Comparison of ENCODE assay signal across 8 cellular contexts in genomic region chr7:16564909-16565426, GRCh38. TPM values are rescaled to one million over a fixed set of nuclear protein-coding genes. Genes with fewer than 3 reads are reported as not detected.
A peak's percentile ranks its signal among the peaks of the same experiment; 100 is the strongest.
DNase-seq lines count a peak whose midpoint lies in the region; ATAC-seq and TF ChIP-seq lines count a peak whose summit lies in the region.
"Had no signal": no experiment of that assay in that cellular context is flagged by ENCODE, and none has a peak within 500 bp of the region (broad histone marks: within the 10 kb centered on the region; RNA-seq: fewer than 3 reads in every experiment).

No MANE protein-coding gene starts in this region.

- no peak overlapping the region for H3K27ac Mint-ChIP-seq in chondrocyte (ENCODE audit: unreplicated experiment)

- ATAC-seq in GM21526 (IDR thresholded peaks at IDR 0.05; ENCODE audit: low FRiP score, unreplicated experiment) (peak; percentile 74), right lobe of liver (peak; percentile 82 to 91 (median 86))

- peaks cover 2% of the 10 kb centered on the region for H3K36me3 Mint-ChIP-seq in chondrocyte (ENCODE audit: low read depth)

- H3K27ac ChIP-seq in OCI-LY3 (ENCODE audit: low read length) = no peak overlapping the region
- H3K27ac ChIP-seq in right lobe of liver = no peak overlapping the region
- H3K27ac ChIP-seq in vagina = no peak overlapping the region

- H3K36me3 ChIP-seq in OCI-LY3 (replicated peaks; ENCODE audit: low read depth, low read length) = no peaks in the 10 kb centered on the region
- no peaks in the 10 kb centered on the region for H3K36me3 ChIP-seq in right lobe of liver
- H3K36me3 ChIP-seq in vagina = no peaks in the 10 kb centered on the region

- no peaks in the 10 kb centered on the region for H3K27me3 ChIP-seq in OCI-LY3 (ENCODE audit: low read depth, low read length)
- H3K27me3 ChIP-seq in right lobe of liver = no peaks in the 10 kb centered on the region
- H3K27me3 ChIP-seq in vagina = no peaks in the 10 kb centered on the region

- no peaks in the 10 kb centered on the region for H3K27me3 Mint-ChIP-seq in chondrocyte (ENCODE audit: low read depth)

- 0 out of 2 replicates have a peak overlapping the region, but pooled peaks have one; percentile 39 for H2AFZ ChIP-seq in OCI-LY3 (ENCODE audit: low read depth, low read length)

- H3K4me1 ChIP-seq in OCI-LY3 (ENCODE audit: low read length) = peaks cover 20% of the 10 kb centered on the region
- no peaks in the 10 kb centered on the region for H3K4me1 ChIP-seq in right lobe of liver
- H3K4me1 ChIP-seq in vagina = no peaks in the 10 kb centered on the region

- peak overlapping the region; percentile 77 for H3K4me2 ChIP-seq in OCI-LY3 (ENCODE audit: low read length)

- intact Hi-C loops in right lobe of liver (cut with DNase I) = no loop called here
- intact Hi-C loops in vagina (cut with DNase I) = loop anchor here (10.0 kb wide), 1 partner anchor 490 kb away; no protein-coding TSS in a partner anchor

- H3K9ac ChIP-seq in OCI-LY3 (ENCODE audit: low read length) = no peak overlapping the region

- no peaks in the 10 kb centered on the region for H4K20me1 ChIP-seq in OCI-LY3 (ENCODE audit: insufficient read depth, low read length)

- 23% methylated on average over 13 of the region's 13 CpGs for WGBS in right lobe of liver (ENCODE audit: insufficient coverage, low coverage, low lambda C conversion rate, missing lambda C conversion rate)

- H3K9me3 ChIP-seq in OCI-LY3 (ENCODE audit: insufficient read depth, low read length) (no peaks in the 10 kb centered on the region), right lobe of liver (no peaks in the 10 kb centered on the region), vagina (no peaks in the 10 kb centered on the region)

- H3K4me3 ChIP-seq in OCI-LY3 (ENCODE audit: low read length) (peak overlapping the region; percentile 73), right lobe of liver (no peak overlapping the region), vagina (no peak overlapping the region)

- in situ Hi-C loops in G401 (cut with HindIII; ENCODE audit: low sequenced_read_pairs) = no loop called here

- TF ChIP-seq POLR2A in right lobe of liver (IDR thresholded peaks at IDR 0.05) (no peak), vagina (IDR thresholded peaks at IDR 0.05) (no peak)

- TF ChIP-seq CTCF in OCI-LY3 (IDR thresholded peaks at IDR 0.05; ENCODE audit: low read depth, low read length) = peak; percentile 68
- TF ChIP-seq CTCF in chondrocyte (IDR thresholded peaks at IDR 0.05) = peak; percentile 92
- TF ChIP-seq CTCF in right lobe of liver (IDR thresholded peaks at IDR 0.05) = peak; percentile 69 to 75 (median 72)
- TF ChIP-seq CTCF in vagina (IDR thresholded peaks at IDR 0.05) = peak; percentile 11 to 50 (median 37)

- H3K4me1 Mint-ChIP-seq in chondrocyte (ENCODE audit: low read depth) = peaks cover 25% of the 10 kb centered on the region

- DNase-seq in G401 (ENCODE audit: low spot score) (peak; percentile 59), KG1 (lab: John Stamatoyannopoulos, UW) (peak; percentile 25), chondrocyte (ENCODE audit: low spot score) (no peak), right lobe of liver (no peak), vagina (ENCODE audit: extremely low spot score in 2 of 2) (no peak)

- H3K79me2 ChIP-seq in OCI-LY3 (ENCODE audit: low read length) = no peaks in the 10 kb centered on the region

- H3K9me3 Mint-ChIP-seq in chondrocyte (ENCODE audit: low read depth) = no peaks in the 10 kb centered on the region

- no peak overlapping the region for H3K4me3 Mint-ChIP-seq in chondrocyte (ENCODE audit: unreplicated experiment)

RNA-seq across cellular contexts. Expression of gene LRRC72, which starts 38.3 kb away (rescaled TPM):
- total RNA-seq in G401 (2014; rRNA removed; shearing (Covaris generic)) = not detected in 2 replicates
- not detected in 3 replicates for total RNA-seq in chondrocyte
- not detected for total RNA-seq in right lobe of liver
- not detected for total RNA-seq in vagina
- total RNA-seq: subcutaneous adipose tissue had no signal

Comparison
In these comparisons a context has a peak if more than half of its experiments do, and no peak if none do; other contexts are left out.
1. DNase-seq: peak in G401 (single experiment) and KG1 (single experiment); none in chondrocyte (single experiment), right lobe of liver (0 of 3) and vagina (0 of 2).
2. CTCF ChIP-seq: peak in every context shown above with its lines; median percentile 92 in chondrocyte; 72 in right lobe of liver; 68 in OCI-LY3; 37 in vagina.